In genomic region chr13:112617754-112618375, GRCh38 we compare ENCODE assay signal across 29 cellular contexts.
"Had no signal": no experiment of that assay in that cellular context is flagged by ENCODE, and none has a peak within 500 bp of the region (broad histone marks: within the 10 kb centered on the region; RNA-seq: fewer than 3 reads in every experiment).

No MANE protein-coding gene starts in this region.

- H3K4me3 Mint-ChIP-seq: activated CD4-positive, alpha-beta T cell treated with anti-CD3 and anti-CD28 coated beads for 36 hours; activated CD4-positive, alpha-beta T cell treated with anti-CD3 and anti-CD28 coated beads, Interleukin-2, amount 10 ng/mL, durations not matched to agents 7 days and 5 days; activated CD8-positive, alpha-beta T cell treated with anti-CD3 and anti-CD28 coated beads, Interleukin-2, amount 10 ng/mL, durations not matched to agents 7 days and 5 days; activated naive CD4-positive, alpha-beta T cell treated with anti-CD3 and anti-CD28 coated beads, Interleukin-2, amount 50 U/mL, for 24 hours; activated naive CD8-positive, alpha-beta T cell treated with anti-CD3 and anti-CD28 coated beads, Interleukin-2, amount 10 ng/mL, durations not matched to agents 7 days and 5 days; activated T-cell treated with anti-CD3 and anti-CD28 coated beads, Interleukin-2, amount 50 U/mL, for 24 hours; T-helper 1 cell treated with Interleukin-12 subunit alpha and Interleukin-12 subunit beta and Interleukin-4 antibody, amounts not matched to agents 30 μg/mL and 1 μg/mL, for 36 hours; T-helper 2 cell treated with Interferon-gamma antibody and Interleukin-4, amounts not matched to agents 5 μg/mL and 100 μg/mL, for 36 hours; WTC11 had no signal

- H3K4me1 ChIP-seq: ascending aorta, SJSA1 had no signal

- H3K9me3 ChIP-seq: ascending aorta, MG63, SJSA1, SK-N-SH had no signal

- H3K9ac ChIP-seq: SK-N-SH had no signal

- H3K9me3 Mint-ChIP-seq: activated CD4-positive, alpha-beta T cell treated with anti-CD3 and anti-CD28 coated beads, Interleukin-2, amount 10 ng/mL, durations not matched to agents 7 days and 5 days; activated naive CD4-positive, alpha-beta T cell treated with anti-CD3 and anti-CD28 coated beads, Interleukin-2, amount 50 U/mL, for 24 hours; activated naive CD8-positive, alpha-beta T cell treated with anti-CD3 and anti-CD28 coated beads, Interleukin-2, amount 10 ng/mL, durations not matched to agents 7 days and 5 days; activated T-cell treated with anti-CD3 and anti-CD28 coated beads, Interleukin-2, amount 50 U/mL, for 24 hours; activated T-helper 2 cell treated with anti-CD3 and anti-CD28 coated beads, Interferon-gamma antibody, Interleukin-2, Interleukin-4, amounts not matched to agents 10 μg/mL and 5 μg/mL and 100 μg/mL, durations not matched to agents 14 hours and 24 hours and 36 hours; T-helper 1 cell treated with Interleukin-12 subunit alpha and Interleukin-12 subunit beta and Interleukin-4 antibody, amounts not matched to agents 30 μg/mL and 1 μg/mL, for 36 hours; T-helper 2 cell treated with Interferon-gamma antibody and Interleukin-4, amounts not matched to agents 5 μg/mL and 100 μg/mL, for 36 hours; WTC11 had no signal

- H3K27ac ChIP-seq: ascending aorta, cardiac muscle cell, SJSA1 had no signal

- H3K27me3 ChIP-seq: ascending aorta had no signal

- H3K36me3 ChIP-seq: ascending aorta, cardiac muscle cell, MG63, SJSA1 had no signal

- DNase-seq: activated CD4-positive, alpha-beta T cell treated with anti-CD3 and anti-CD28 coated beads for 36 hours; activated CD4-positive, alpha-beta T cell treated with anti-CD3 and anti-CD28 coated beads, Interleukin-2, amount 50 U/mL, for 48 hours; activated gamma-delta T cell; activated naive CD4-positive, alpha-beta T cell treated with Interleukin-2 at 50 U/mL for 16 hours; activated naive CD8-positive, alpha-beta T cell treated with anti-CD3 and anti-CD28 coated beads, Interleukin-2, amount 10 ng/mL, durations not matched to agents 7 days and 5 days; activated T-cell treated with anti-CD3 and anti-CD28 coated beads, Interleukin-2, amount 50 U/mL, for 24 hours; Karpas-422; MG63; NCI-H1048; NCI-H1436 treated with DMSO at 0.1 percent for 48 hours; NCI-H187; NCI-H2029 treated with DMSO at 0.1 percent for 48 hours; NCI-H2107; NCI-H2171; NCI-H2227 treated with DMSO at 0.1 percent for 48 hours; NCI-H446; SK-N-SH had no signal

- H3K4me1 Mint-ChIP-seq: activated CD4-positive, alpha-beta T cell treated with anti-CD3 and anti-CD28 coated beads for 36 hours; activated CD4-positive, alpha-beta T cell treated with anti-CD3 and anti-CD28 coated beads, Interleukin-2, amount 10 ng/mL, durations not matched to agents 7 days and 5 days; activated naive CD4-positive, alpha-beta T cell treated with anti-CD3 and anti-CD28 coated beads, Interleukin-2, amount 50 U/mL, for 24 hours; activated naive CD8-positive, alpha-beta T cell treated with anti-CD3 and anti-CD28 coated beads, Interleukin-2, amount 10 ng/mL, durations not matched to agents 7 days and 5 days had no signal

- H3K27ac Mint-ChIP-seq: activated CD4-positive, alpha-beta T cell treated with anti-CD3 and anti-CD28 coated beads for 36 hours; activated CD4-positive, alpha-beta T cell treated with anti-CD3 and anti-CD28 coated beads, Interleukin-2, amount 10 ng/mL, durations not matched to agents 7 days and 5 days; activated CD8-positive, alpha-beta T cell treated with anti-CD3 and anti-CD28 coated beads, Interleukin-2, amount 10 ng/mL, durations not matched to agents 7 days and 5 days; activated naive CD4-positive, alpha-beta T cell treated with anti-CD3 and anti-CD28 coated beads, Interleukin-2, amount 50 U/mL, for 24 hours; activated naive CD8-positive, alpha-beta T cell treated with anti-CD3 and anti-CD28 coated beads, Interleukin-2, amount 10 ng/mL, durations not matched to agents 7 days and 5 days; activated T-cell treated with anti-CD3 and anti-CD28 coated beads, Interleukin-2, amount 50 U/mL, for 24 hours; activated T-helper 2 cell treated with anti-CD3 and anti-CD28 coated beads, Interferon-gamma antibody, Interleukin-2, Interleukin-4, amounts not matched to agents 10 μg/mL and 5 μg/mL and 100 μg/mL, durations not matched to agents 14 hours and 24 hours and 36 hours; T-helper 1 cell treated with Interleukin-12 subunit alpha and Interleukin-12 subunit beta and Interleukin-4 antibody, amounts not matched to agents 30 μg/mL and 1 μg/mL, for 36 hours; T-helper 2 cell treated with Interferon-gamma antibody and Interleukin-4, amounts not matched to agents 5 μg/mL and 100 μg/mL, for 36 hours; WTC11 had no signal

- H3K4me3 ChIP-seq: ascending aorta, cardiac muscle cell, MG63, SJSA1 had no signal

- ATAC-seq: activated CD4-positive, CD25-positive, alpha-beta regulatory T cell treated with anti-CD3 and anti-CD28 coated beads, Interleukin-2, amount 50 U/mL, for 24 hours; activated CD8-positive, alpha-beta T cell treated with anti-CD3 and anti-CD28 coated beads, Interleukin-2, amount 10 ng/mL, durations not matched to agents 7 days and 5 days had no signal

- H3K4me2 ChIP-seq: SK-N-SH had no signal

- H3K36me3 Mint-ChIP-seq: activated naive CD4-positive, alpha-beta T cell treated with anti-CD3 and anti-CD28 coated beads, Interleukin-2, amount 50 U/mL, for 24 hours; activated naive CD8-positive, alpha-beta T cell treated with anti-CD3 and anti-CD28 coated beads, Interleukin-2, amount 10 ng/mL, durations not matched to agents 7 days and 5 days; WTC11 had no signal

- FAIRE-seq: TTC549 had no signal
